In genomic region chr20:6916938-6917337, GRCh38 we compare ENCODE assay signal across 1 cellular context.
TF ChIP-seq lines count a peak whose summit lies in the region.

No MANE protein-coding gene starts in this region.

TF ChIP-seq in GM12878, 131 proteins besides CTCF, POLR2A, EP300 and RAD21 (continued from another document):
- no peak for TF ChIP-seq PML (IDR thresholded peaks at IDR 0.05; ENCODE audit: low read length)
- TF ChIP-seq EED (IDR thresholded peaks at IDR 0.05; ENCODE audit: low read depth): no peak
- 0 out of 2 replicates have a peak, but pooled peaks have one; percentile 18 for TF ChIP-seq MLLT1 (IDR thresholded peaks at IDR 0.05)
